ENCODE assay signal across 8 cellular contexts in the genomic region with DNA sequence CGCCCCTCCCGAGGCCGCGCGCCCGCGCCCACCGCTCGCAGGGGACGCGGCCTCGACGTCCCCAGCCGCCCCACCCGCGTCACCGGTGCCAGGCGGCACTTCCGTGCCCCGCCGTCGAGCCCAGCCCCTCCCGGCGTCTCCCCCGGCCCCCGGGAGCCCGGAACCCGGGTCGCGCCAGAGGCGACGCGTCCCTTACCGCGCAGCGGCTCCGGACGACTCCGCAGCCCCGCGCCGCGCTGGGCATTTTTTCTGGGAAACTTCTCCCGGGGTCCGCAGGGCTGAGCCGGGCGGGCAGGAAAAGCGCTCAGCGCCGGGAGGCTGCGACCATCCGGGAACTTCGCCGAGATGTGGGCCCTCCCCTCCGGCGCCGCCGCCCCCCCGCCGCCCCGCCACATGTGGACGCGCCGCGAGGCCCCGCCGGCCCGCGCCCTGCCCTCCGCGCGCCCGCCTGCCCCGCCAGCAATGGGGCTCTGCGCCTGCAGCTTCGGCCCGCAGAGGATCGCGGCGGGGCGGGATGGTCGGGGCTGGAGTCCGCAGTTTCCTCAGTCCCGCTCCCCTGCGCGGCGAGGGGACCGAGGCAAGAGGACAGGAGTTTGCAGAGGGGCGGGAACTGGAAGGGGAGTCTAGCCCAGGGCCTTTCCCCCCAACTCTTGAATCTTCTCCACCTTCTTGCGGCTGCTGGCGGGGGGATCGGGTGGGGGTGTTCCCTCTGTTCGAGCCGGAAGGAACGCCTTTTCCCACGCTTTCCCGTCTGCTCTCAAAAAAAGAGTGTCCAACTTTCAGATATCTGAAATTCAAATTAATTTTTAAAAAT.
DNase-seq lines count a peak whose midpoint lies in the region; ATAC-seq and TF ChIP-seq lines count a peak whose summit lies in the region.

No MANE protein-coding gene starts in this region.

- H3K36me3 ChIP-seq in Panc1 (ENCODE audit: control insufficient read depth, insufficient read depth, low read length): no peaks in the 10 kb centered on the region; the same call in 1 of the 2 replicates
- peaks cover 0 to 8% of the 10 kb centered on the region in 2 donors for H3K36me3 ChIP-seq in gastroesophageal sphincter
- no peaks in the 10 kb centered on the region for H3K36me3 ChIP-seq in neuron (ENCODE audit: insufficient read depth, low read length)

- H3K4me3 ChIP-seq in Panc1 (ENCODE audit: low read depth in 2 of 2, low read length in 2 of 2) (peak overlapping the region; percentile 54 to 58), gastroesophageal sphincter (peak overlapping the region; percentile 67 to 86), neuron (ENCODE audit: low read length) (peak overlapping the region; percentile 91)

- peaks cover 6% of the 10 kb centered on the region for H3K4me1 ChIP-seq in Panc1 (ENCODE audit: control insufficient read depth, insufficient read depth, low read length)
- peaks cover 0 to 47% (median 10%) of the 10 kb centered on the region in 3 donors for H3K4me1 ChIP-seq in gastroesophageal sphincter
- H3K4me1 ChIP-seq in neuron (ENCODE audit: insufficient read depth, low read length): peaks cover 9% of the 10 kb centered on the region

- ATAC-seq in HG02970 (IDR thresholded peaks at IDR 0.05; ENCODE audit: low FRiP score, unreplicated experiment) (peak; percentile 56), Panc1 (peak; percentile 83), gastroesophageal sphincter (peak; percentile 94)

- H2AFZ ChIP-seq in neuron (ENCODE audit: low read depth, low read length): peak overlapping the region; percentile 97

- no peak overlapping the region for H3K27ac ChIP-seq in Panc1 (ENCODE audit: low read length)
- peak overlapping the region; percentile 75 to 94 (median 90) for H3K27ac ChIP-seq in gastroesophageal sphincter
- H3K27ac ChIP-seq in temporal lobe (ENCODE audit: low read depth, low read length): peak overlapping the region; percentile 64

- in situ Hi-C loops in Panc1 (cut with HindIII; ENCODE audit: low pct_unique_long_range_greater_than_20kb, low sequenced_read_pairs): no loop called here

- 0 to 4% methylated on average over 2 to 8 of the region's 97 CpGs for whole genome bisulfite sequencing in gastroesophageal sphincter (ENCODE audit: low coverage in 1 of 2), 2 donors

- TF ChIP-seq POLR2A in gastroesophageal sphincter (IDR thresholded peaks at IDR 0.05): peak in 1 of 2 donors; percentile 27

- POLR2A ChIA-PET in Panc1 (lab: Charles Lee): no interaction called here

- H3K27me3 ChIP-seq in Panc1 (ENCODE audit: control insufficient read depth, insufficient read depth, low read length): peaks cover 22% of the 10 kb centered on the region
- H3K27me3 ChIP-seq in gastroesophageal sphincter: no peaks in the 10 kb centered on the region
- H3K27me3 ChIP-seq in neuron (ENCODE audit: insufficient read depth, low read length): no peaks in the 10 kb centered on the region

- CTCF ChIA-PET in Panc1 (lab: Charles Lee): no interaction called here

- DNase-seq in NCI-H82 (lab: John Stamatoyannopoulos, UW) (peak; percentile 49), NCI-H82 treated with DMSO at 0.1 percent for 48 hours (lab: John Stamatoyannopoulos, UW; ENCODE audit: unreplicated experiment) (no peak), Panc1 (ENCODE audit: low read depth, low spot score) (no peak)
- DNase-seq in activated naive CD4-positive, alpha-beta T cell (lab: John Stamatoyannopoulos, UW): peak in 3 of 4 experiments; percentile 18 to 68 (median 46)

- no peak for TF ChIP-seq CTCF in Panc1 (IDR thresholded peaks at IDR 0.05)
- peak in 1 of 4 experiments; percentile 3 for TF ChIP-seq CTCF in gastroesophageal sphincter (IDR thresholded peaks at IDR 0.05)

- H3K9me3 ChIP-seq in Panc1 (ENCODE audit: control insufficient read depth, insufficient read depth, low read depth, low read length) (no peaks in the 10 kb centered on the region), gastroesophageal sphincter (no peaks in the 10 kb centered on the region), neuron (ENCODE audit: low read length) (no peaks in the 10 kb centered on the region)

- no TSS peak for BruUV-seq in Panc1 (replicated peaks; lab: Mats Ljungman, UMichigan)

- intact Hi-C loops in Panc1 (cut with micrococcal nuclease; ENCODE audit: unreplicated experiment): loop anchor here (5.0 to 10.0 kb wide), 2 partner anchors 108 to 220 kb away; no protein-coding TSS in a partner anchor

- TF ChIP-seq EP300 in gastroesophageal sphincter (IDR thresholded peaks at IDR 0.05): no peak

Comparison
In these comparisons a context has a peak if more than half of its experiments do, and no peak if none do; other contexts are left out.
1. DNase-seq: peak in NCI-H82 (single experiment) and activated naive CD4-positive, alpha-beta T cell (3 of 4); none in NCI-H82 treated with DMSO at 0.1 percent for 48 hours (single experiment) and Panc1 (single experiment).
2. Peak in every context shown above with its lines, with median percentiles within 50 percentile points of each other: ATAC-seq and H3K4me3 ChIP-seq.